ENCODE assay signal across 25 cellular contexts in genomic region chr6:133046576-133046975, GRCh38.
DNase-seq lines count a peak whose midpoint lies in the region; ATAC-seq and TF ChIP-seq lines count a peak whose summit lies in the region.
"Had no signal": no experiment of that assay in that cellular context is flagged by ENCODE, and none has a peak within 500 bp of the region (broad histone marks: within the 10 kb centered on the region; RNA-seq: fewer than 3 reads in every experiment).

No MANE protein-coding gene starts in this region.

- no peaks in the 10 kb centered on the region for H3K9me3 Mint-ChIP-seq in nephron
- H3K9me3 Mint-ChIP-seq: CD14-positive monocyte had no signal

- H3K4me1 ChIP-seq in left ventricle myocardium inferior (peaks cover 10% of the 10 kb centered on the region), right cardiac atrium (ENCODE audit: control insufficient read depth, insufficient read depth, low read length) (no peaks in the 10 kb centered on the region)
- H3K4me1 ChIP-seq: A549; BLaER1 treated with 17β-estradiol and CSF1 and Interleukin-3, amounts not matched to agents 10 nM and 100 nM had no signal

- H3K4me3 Mint-ChIP-seq in nephron = no peak overlapping the region
- H3K4me3 Mint-ChIP-seq: CD14-positive monocyte; CD4-positive, alpha-beta T cell; CD8-positive, alpha-beta memory T cell had no signal

- 53% methylated on average over 3 of the region's 3 CpGs for WGBS in right cardiac atrium

- DNase-seq in NCI-H2171 treated with DMSO at 0.1 percent for 48 hours (lab: John Stamatoyannopoulos, UW) (peak; percentile 78), NCI-H2171 (lab: John Stamatoyannopoulos, UW) (no peak), Right ventricle myocardium superior (no peak), cardiac septum (ENCODE audit: low spot score) (no peak), left ventricle myocardium inferior (no peak), right cardiac atrium (no peak), iPS-NIHi7 (ENCODE audit: extremely low spot score) (no peak)
- DNase-seq: ACHN; AML-193; BE2C; CD4-positive, alpha-beta T cell; CD8-positive, alpha-beta memory T cell; DMS 273 treated with DMSO at 0.1 percent for 48 hours; DMS79; EL; GDM1; GM23248; H7; HCEC 1CT had no signal

- ATAC-seq in Right ventricle myocardium superior (ENCODE audit: poor library complexity) (peak; percentile 13), right cardiac atrium (no peak)
- ATAC-seq: A549, GM12878 had no signal

- no peaks in the 10 kb centered on the region for H3K36me3 ChIP-seq in left ventricle myocardium inferior
- H3K36me3 ChIP-seq: BE2C; BLaER1 treated with 17β-estradiol and CSF1 and Interleukin-3, amounts not matched to agents 10 nM and 100 nM had no signal

- H3K27me3 Mint-ChIP-seq in nephron (ENCODE audit: low read depth) = no peaks in the 10 kb centered on the region
- H3K27me3 Mint-ChIP-seq: CD4-positive, alpha-beta T cell; CD8-positive, alpha-beta memory T cell had no signal

- H3K27ac ChIP-seq in left ventricle myocardium inferior (replicated peaks) (peak overlapping the region; percentile 77), right cardiac atrium (ENCODE audit: low read length) (no peak overlapping the region)
- H3K27ac ChIP-seq: 22Rv1; A549; BLaER1 treated with 17β-estradiol and CSF1 and Interleukin-3, amounts not matched to agents 10 nM and 100 nM; GM23248 had no signal

- H3K36me3 Mint-ChIP-seq in nephron (ENCODE audit: low read depth) = no peaks in the 10 kb centered on the region
- H3K36me3 Mint-ChIP-seq: CD14-positive monocyte; CD8-positive, alpha-beta memory T cell had no signal

- intact Hi-C loops in Right ventricle myocardium superior (cut with DNase I) = no loop called here
- intact Hi-C loops in cardiac septum (cut with DNase I) = no loop called here
- intact Hi-C loops in left ventricle myocardium inferior (cut with micrococcal nuclease) = no loop called here
- intact Hi-C loops in right cardiac atrium (cut with DNase I) = no loop called here

- no peaks in the 10 kb centered on the region for H3K27me3 ChIP-seq in left ventricle myocardium inferior (ENCODE audit: low read depth)
- H3K27me3 ChIP-seq in right cardiac atrium (ENCODE audit: control insufficient read depth, insufficient read depth) = no peaks in the 10 kb centered on the region
- H3K27me3 ChIP-seq: BE2C; BLaER1 treated with 17β-estradiol and CSF1 and Interleukin-3, amounts not matched to agents 10 nM and 100 nM had no signal

- H3K4me1 Mint-ChIP-seq in nephron = peaks cover 27% of the 10 kb centered on the region
- H3K4me1 Mint-ChIP-seq: CD14-positive monocyte; CD8-positive, alpha-beta memory T cell had no signal

- H3K4me3 ChIP-seq in left ventricle myocardium inferior (no peak overlapping the region), right cardiac atrium (ENCODE audit: low read length) (no peak overlapping the region)
- H3K4me3 ChIP-seq: A549; BLaER1 treated with 17β-estradiol and CSF1 and Interleukin-3, amounts not matched to agents 10 nM and 100 nM; GM12878; GM23248 had no signal

- no peaks in the 10 kb centered on the region for H3K9me3 ChIP-seq in left ventricle myocardium inferior (replicated peaks)
- no peaks in the 10 kb centered on the region for H3K9me3 ChIP-seq in right cardiac atrium (ENCODE audit: control insufficient read depth, low read length)
- H3K9me3 ChIP-seq: A549; BE2C; BLaER1 treated with 17β-estradiol and CSF1 and Interleukin-3, amounts not matched to agents 10 nM and 100 nM had no signal

- TF ChIP-seq CTCF in left ventricle myocardium inferior (IDR thresholded peaks at IDR 0.05; ENCODE audit: borderline replicate concordance) (no peak), nephron (IDR thresholded peaks at IDR 0.05; ENCODE audit: unreplicated experiment in 3 of 3) (no peak)

- H3K27ac Mint-ChIP-seq in nephron = peak overlapping the region in 2 of 3 experiments; percentile 17 to 19
- H3K27ac Mint-ChIP-seq: CD14-positive monocyte; CD4-positive, alpha-beta T cell; CD8-positive, alpha-beta memory T cell had no signal
